In genomic region chr12:12890492-12890814, GRCh38 we compare ENCODE assay signal across 8 cellular contexts. TPM values are rescaled to one million over a fixed set of nuclear protein-coding genes. Genes with fewer than 3 reads are reported as not detected.
A peak's percentile ranks its signal among the peaks of the same experiment; 100 is the strongest.
DNase-seq lines count a peak whose midpoint lies in the region; ATAC-seq, FAIRE-seq and TF ChIP-seq lines count a peak whose summit lies in the region.

No MANE protein-coding gene starts in this region.

- H3K4me3 ChIP-seq in AG04449 (ENCODE audit: low read depth, low read length) = peak overlapping the region; percentile 63
- H3K4me3 ChIP-seq in mucosa of descending colon = no peak overlapping the region

- DNase-seq in AG04449 (ENCODE audit: low read depth, low spot score) = no peak
- peak; percentile 33 for DNase-seq in HuH-7.5 (ENCODE audit: low spot score)
- peak; percentile 75 for DNase-seq in dermis blood vessel endothelial cell
- DNase-seq in mucosa of descending colon = peak in 2 of 3 donors; percentile 57 to 66
- no peak for DNase-seq in frontal cortex (ENCODE audit: low spot score in 2 of 2)
- DNase-seq in T-helper 9 cell = no peak
- DNase-seq in MV-4-11 (lab: John Stamatoyannopoulos, UW) = no peak

- FAIRE-seq in frontal cortex (lab: Jason Lieb, UNC) = no peak

- ATAC-seq in mucosa of descending colon (peak; percentile 6), GM18861 (IDR thresholded peaks at IDR 0.05; ENCODE audit: unreplicated experiment) (no peak)

- H3K9me3 ChIP-seq in mucosa of descending colon = no peaks in the 10 kb centered on the region

- TF ChIP-seq CTCF in AG04449 (IDR thresholded peaks at IDR 0.05; ENCODE audit: insufficient read depth, low read length, missing control alignments) (no peak), mucosa of descending colon (IDR thresholded peaks at IDR 0.05) (no peak)

- intact Hi-C loops in mucosa of descending colon (cut with DNase I, micrococcal nuclease) = loop anchor here in 1 of 2 donors (5.0 kb wide), 1 partner anchor 53 kb away; no protein-coding TSS in a partner anchor

- H3K4me1 ChIP-seq in mucosa of descending colon (ENCODE audit: low read depth) = peaks cover 18% of the 10 kb centered on the region

- CTCF ChIA-PET in AG04449 (lab: Yijun Ruan, JAX) = interaction anchor here (0.8 to 2.4 kb wide), 6 partner anchors 11 to 78 kb away, joined by 3 to 19 read pairs (median 6); partner anchors contain the start of gene DDX47

- no peaks in the 10 kb centered on the region for H3K36me3 ChIP-seq in mucosa of descending colon (ENCODE audit: low read depth)

- POLR2A ChIA-PET in AG04449 (lab: Yijun Ruan, JAX) = interaction anchor here (1.5 to 1.6 kb wide), 2 partner anchors 11 to 13 kb away, joined by 4 to 8 read pairs; no protein-coding TSS in a partner anchor

RNA-seq across cellular contexts. Expression of gene GPRC5A, which starts 0.9 kb away (rescaled TPM):
- total RNA-seq in dermis blood vessel endothelial cell (3.2 and 10.7 TPM in 2 replicates), mucosa of descending colon (100 to 1,000 TPM; 136 to 326 (median 320) TPM), frontal cortex (under 0.01 TPM)

Comparison
In these comparisons a context has a peak if more than half of its experiments do, and no peak if none do; other contexts are left out.
1. DNase-seq: peak in HuH-7.5 (single experiment), dermis blood vessel endothelial cell (single experiment) and mucosa of descending colon (2 of 3); none in AG04449 (single experiment), frontal cortex (0 of 2), T-helper 9 cell (single experiment) and MV-4-11 (single experiment).
2. RNA of gene GPRC5A, which starts 0.9 kb away (total RNA-seq): 136 to 326 TPM in mucosa of descending colon; 3.2 to 10.7 TPM in dermis blood vessel endothelial cell and under 0.01 TPM in frontal cortex (single experiment); every median in the first group is over 10 times any median in the second.